ENCODE assay signal across 19 cellular contexts in genomic region chr22:19705181-19705934, GRCh38. TPM values are rescaled to one million over a fixed set of nuclear protein-coding genes. Genes with fewer than 3 reads are reported as not detected.
A peak's percentile ranks its signal among the peaks of the same experiment; 100 is the strongest.
DNase-seq lines count a peak whose midpoint lies in the region; TF ChIP-seq lines count a peak whose summit lies in the region.
"Had no signal": no experiment of that assay in that cellular context is flagged by ENCODE, and none has a peak within 500 bp of the region (broad histone marks: within the 10 kb centered on the region; RNA-seq: fewer than 3 reads in every experiment).

No MANE protein-coding gene starts in this region.

- H3K9me3 Mint-ChIP-seq in activated naive CD8-positive, alpha-beta T cell treated with anti-CD3 and anti-CD28 coated beads for 36 hours: no peaks in the 10 kb centered on the region
- H3K9me3 Mint-ChIP-seq: activated B cell treated with CpG ODN at 0.5 μM for 24 hours; CD8-positive, alpha-beta T cell had no signal

- H3K36me3 Mint-ChIP-seq in activated naive CD8-positive, alpha-beta T cell treated with anti-CD3 and anti-CD28 coated beads for 36 hours: no peaks in the 10 kb centered on the region
- H3K36me3 Mint-ChIP-seq: activated CD8-positive, alpha-beta memory T cell treated with anti-CD3 and anti-CD28 coated beads, Interleukin-2, amount 10 ng/mL, durations not matched to agents 7 days and 5 days; CD8-positive, alpha-beta T cell had no signal

- H3K4me3 Mint-ChIP-seq in activated naive CD8-positive, alpha-beta T cell treated with anti-CD3 and anti-CD28 coated beads for 36 hours: no peak overlapping the region
- H3K4me3 Mint-ChIP-seq: activated B cell treated with CpG ODN at 0.5 μM for 24 hours; activated CD8-positive, alpha-beta memory T cell treated with anti-CD3 and anti-CD28 coated beads, Interleukin-2, amount 10 ng/mL, durations not matched to agents 7 days and 5 days; CD8-positive, alpha-beta T cell had no signal

- H3K27ac Mint-ChIP-seq in activated naive CD8-positive, alpha-beta T cell treated with anti-CD3 and anti-CD28 coated beads for 36 hours: no peak overlapping the region
- H3K27ac Mint-ChIP-seq: activated B cell treated with CpG ODN at 0.5 μM for 24 hours; activated CD8-positive, alpha-beta memory T cell treated with anti-CD3 and anti-CD28 coated beads, Interleukin-2, amount 10 ng/mL, durations not matched to agents 7 days and 5 days; CD8-positive, alpha-beta T cell had no signal

- in situ Hi-C loops in HAP-1 (cut with MboI; ENCODE audit: low sequenced_read_pairs): loop anchor here (5.0 kb wide), 1 partner anchor 48 kb away; no protein-coding TSS in a partner anchor

- H3K4me1 ChIP-seq in HAP-1 (peaks cover 12% of the 10 kb centered on the region), iPS-20b (ENCODE audit: insufficient read depth, low read length) (peaks cover 14% of the 10 kb centered on the region), tibial artery (peaks cover 0 to 2% (median 0%) of the 10 kb centered on the region in 4 donors)

- H3K9me3 ChIP-seq in HAP-1 (no peaks in the 10 kb centered on the region), SK-N-MC (ENCODE audit: low read depth, low read length) (no peaks in the 10 kb centered on the region), iPS-20b (ENCODE audit: insufficient read depth, low read depth, low read length) (no peaks in the 10 kb centered on the region), tibial artery (no peaks in the 10 kb centered on the region)
- H3K9me3 ChIP-seq: psoas muscle, thoracic aorta had no signal

- no peaks in the 10 kb centered on the region; the same call in 1 of the 2 replicates for H3K27me3 ChIP-seq in HAP-1 (ENCODE audit: low read depth)
- peaks cover 41% of the 10 kb centered on the region for H3K27me3 ChIP-seq in iPS-20b (ENCODE audit: insufficient read depth, low read length)
- H3K27me3 ChIP-seq in tibial artery: peaks cover 0 to 26% of the 10 kb centered on the region in 2 donors

- H3K4me1 Mint-ChIP-seq in activated naive CD8-positive, alpha-beta T cell treated with anti-CD3 and anti-CD28 coated beads for 36 hours: no peaks in the 10 kb centered on the region
- H3K4me1 Mint-ChIP-seq: activated B cell treated with CpG ODN at 0.5 μM for 24 hours; activated CD8-positive, alpha-beta memory T cell treated with anti-CD3 and anti-CD28 coated beads, Interleukin-2, amount 10 ng/mL, durations not matched to agents 7 days and 5 days had no signal

- TF ChIP-seq CTCF in tibial artery (IDR thresholded peaks at IDR 0.05): no peak

- H3K27me3 Mint-ChIP-seq in activated naive CD8-positive, alpha-beta T cell treated with anti-CD3 and anti-CD28 coated beads for 36 hours: no peaks in the 10 kb centered on the region
- H3K27me3 Mint-ChIP-seq: activated B cell treated with CpG ODN at 0.5 μM for 24 hours had no signal

- H3K4me3 ChIP-seq in HAP-1 (no peak overlapping the region), SK-N-MC (no peak overlapping the region), iPS-20b (ENCODE audit: low read length) (peak overlapping the region; percentile 37; the same call in 1 of the 2 replicates), tibial artery (no peak overlapping the region)
- H3K4me3 ChIP-seq: psoas muscle, thoracic aorta had no signal

- intact Hi-C loops in tibial artery (cut with DNase I; ENCODE audit: low total_unique reads): no loop called here

- DNase-seq in HAP-1 (ENCODE audit: low spot score in 2 of 2) (peak; percentile 91), SK-N-MC (ENCODE audit: low read depth, low spot score) (no peak), tibial artery (peak; percentile 8 to 51), NCI-H146 (lab: John Stamatoyannopoulos, UW) (no peak), T-helper 9 cell (no peak)
- DNase-seq in activated naive CD8-positive, alpha-beta T cell treated with anti-CD3 and anti-CD28 coated beads for 36 hours: no peak
- DNase-seq: activated B cell treated with CpG ODN at 0.5 μM for 24 hours; activated CD8-positive, alpha-beta memory T cell treated with anti-CD3 and anti-CD28 coated beads, Interleukin-2, amount 10 ng/mL, durations not matched to agents 7 days and 5 days; activated naive CD4-positive, alpha-beta T cell treated with anti-CD3 and anti-CD28 coated beads, Interleukin-2, amount 50 U/mL, for 16 hours; CD8-positive, alpha-beta T cell; GDM1; left colon; NCI-H1092 treated with DMSO at 0.1 percent for 48 hours; NCI-H345 had no signal

- H3K9ac ChIP-seq in SK-N-MC (ENCODE audit: insufficient read length): peak overlapping the region; percentile 8
- H3K9ac ChIP-seq in iPS-20b (ENCODE audit: low read depth, low read length): peak overlapping the region; percentile 63; the same call in 1 of the 2 replicates

- H3K36me3 ChIP-seq in HAP-1 (replicated peaks): no peaks in the 10 kb centered on the region
- H3K36me3 ChIP-seq in SK-N-MC (ENCODE audit: insufficient read depth, low read length): no peaks in the 10 kb centered on the region
- no peaks in the 10 kb centered on the region for H3K36me3 ChIP-seq in iPS-20b (ENCODE audit: insufficient read depth, low read depth, low read length)
- no peaks in the 10 kb centered on the region for H3K36me3 ChIP-seq in tibial artery
- H3K36me3 ChIP-seq: thoracic aorta had no signal

- H3K27ac ChIP-seq in SK-N-MC (no peak overlapping the region), iPS-20b (ENCODE audit: low read length) (no peak overlapping the region), tibial artery (no peak overlapping the region)
- H3K27ac ChIP-seq: psoas muscle, thoracic aorta had no signal

RNA-seq across cellular contexts. Expression of gene SEPTIN5, which starts 8.9 kb away (rescaled TPM):
- 1 to 10 TPM; 1.1 to 1.3 TPM for total RNA-seq in activated naive CD8-positive, alpha-beta T cell treated with anti-CD3 and anti-CD28 coated beads for 36 hours
- total RNA-seq: activated B cell treated with CpG ODN at 0.5 μM for 24 hours had no signal

RNA-seq across cellular contexts. Expression of gene GP1BB, which starts 18.0 kb away (rescaled TPM):
- not detected for total RNA-seq in activated naive CD8-positive, alpha-beta T cell treated with anti-CD3 and anti-CD28 coated beads for 36 hours
- total RNA-seq: activated B cell treated with CpG ODN at 0.5 μM for 24 hours; activated CD8-positive, alpha-beta memory T cell treated with anti-CD3 and anti-CD28 coated beads, Interleukin-2, amount 10 ng/mL, durations not matched to agents 7 days and 5 days; bronchial epithelial cell had no signal

RNA-seq across cellular contexts. Expression of gene TBX1, which starts 55.2 kb away (rescaled TPM):
- not detected for total RNA-seq in activated naive CD8-positive, alpha-beta T cell treated with anti-CD3 and anti-CD28 coated beads for 36 hours
- total RNA-seq: activated B cell treated with CpG ODN at 0.5 μM for 24 hours; CD8-positive, alpha-beta T cell; frontal cortex had no signal

Comparison
In these comparisons a context has a peak if more than half of its experiments do, and no peak if none do; other contexts are left out.
1. DNase-seq: peak in HAP-1 (2 of 2) and tibial artery (2 of 2); none in SK-N-MC (single experiment), NCI-H146 (single experiment), T-helper 9 cell (single experiment) and activated naive CD8-positive, alpha-beta T cell treated with anti-CD3 and anti-CD28 coated beads for 36 hours (single experiment).